ENCODE assay signal across 8 cellular contexts in the genomic region with DNA sequence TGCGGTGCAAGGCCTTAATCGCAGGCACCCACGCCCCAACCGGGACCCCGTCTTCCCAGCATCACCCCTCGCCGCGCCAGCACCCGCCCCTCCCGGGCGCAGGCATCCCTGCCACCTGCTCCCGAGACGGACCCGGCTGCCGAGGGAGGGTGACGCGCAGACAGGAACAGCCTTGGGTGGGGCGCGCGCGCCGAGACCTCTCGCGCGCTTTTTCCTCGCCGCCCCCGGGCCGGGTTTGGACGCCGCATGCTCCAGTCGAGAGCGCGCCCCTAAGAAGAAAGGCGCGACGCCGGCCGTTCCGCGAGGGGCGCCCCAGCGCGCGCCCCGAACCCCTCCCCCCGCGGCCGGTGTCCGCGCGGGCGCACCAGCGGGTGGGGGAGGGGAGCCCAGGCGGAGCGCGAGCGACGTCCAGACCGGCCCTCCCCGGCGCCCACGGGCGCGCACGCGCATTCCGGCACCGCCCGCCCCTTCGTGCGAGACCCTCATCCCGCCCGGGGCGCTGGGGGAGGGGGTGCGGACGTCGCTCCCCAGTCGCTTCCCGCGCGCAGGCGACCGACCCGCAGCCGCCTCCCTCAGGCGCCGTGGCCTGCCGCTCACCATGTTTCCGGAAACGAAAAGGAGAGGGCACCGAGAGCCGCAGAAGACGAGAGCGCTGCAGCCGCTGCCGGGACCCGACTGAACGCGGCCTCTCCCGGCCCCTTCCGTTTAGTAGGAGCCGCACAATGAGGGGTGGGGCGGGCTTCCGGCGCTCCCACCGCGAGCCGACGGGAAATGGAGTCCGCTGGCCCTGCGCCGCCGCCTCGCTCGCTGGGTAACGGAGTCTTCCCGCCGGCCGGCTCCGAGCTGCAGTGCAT. TPM values are rescaled to one million over a fixed set of nuclear protein-coding genes. Genes with fewer than 3 reads are reported as not detected.
DNase-seq lines count a peak whose midpoint lies in the region; ATAC-seq and TF ChIP-seq lines count a peak whose summit lies in the region.

A gene (minus strand): TSS at position 681 of the 854 bp plus-strand sequence. CDS start 81 bp downstream, at position 600.

- H3K27me3 ChIP-seq in Karpas-422 (ENCODE audit: low read length) (no peaks in the 10 kb centered on the region), RWPE2 (ENCODE audit: insufficient read depth, poor library complexity, severe bottlenecking) (no peaks in the 10 kb centered on the region), fibroblast of lung (ENCODE audit: control insufficient read depth, insufficient read depth, low read length) (no peaks in the 10 kb centered on the region)

- peaks cover 38% of the 10 kb centered on the region for H4K20me1 ChIP-seq in Karpas-422 (ENCODE audit: insufficient read depth, low read depth, low read length)
- peaks cover 8% of the 10 kb centered on the region for H4K20me1 ChIP-seq in fibroblast of lung (ENCODE audit: control insufficient read depth, extremely low read depth, insufficient read depth, low read length)

- intact Hi-C loops in natural killer cell (cut with micrococcal nuclease): loop anchor here (1.0 to 5.0 kb wide), 3 partner anchors 15 to 242 kb away; a partner anchor contains a TSS

- no peaks in the 10 kb centered on the region for H3K9me3 Mint-ChIP-seq in activated T-helper 17 cell treated with anti-CD3 and anti-CD28 coated beads, Interleukin-2, amount 50 U/mL, for 72 hours
- no peaks in the 10 kb centered on the region for H3K9me3 Mint-ChIP-seq in natural killer cell

- peak within 1 kb of the TSS; percentile 92 for H3K27ac ChIP-seq in Karpas-422 (ENCODE audit: low read length)
- H3K27ac ChIP-seq in RWPE2 (ENCODE audit: poor library complexity, severe bottlenecking): peak within 1 kb of the TSS; percentile 91
- H3K27ac ChIP-seq in fibroblast of lung (ENCODE audit: insufficient read depth, low read length): peak within 1 kb of the TSS; percentile 98

- H3K9me3 ChIP-seq in Karpas-422 (ENCODE audit: low read length): no peaks in the 10 kb centered on the region
- H3K9me3 ChIP-seq in RWPE2 (ENCODE audit: severe bottlenecking): no peaks in the 10 kb centered on the region
- no peaks in the 10 kb centered on the region for H3K9me3 ChIP-seq in fibroblast of lung (ENCODE audit: control insufficient read depth, insufficient read depth, low read depth, low read length)

- H3K79me2 ChIP-seq in Karpas-422 (ENCODE audit: low read length): peaks cover 40% of the 10 kb centered on the region
- H3K79me2 ChIP-seq in fibroblast of lung (ENCODE audit: control insufficient read depth, insufficient read depth, low read length): peaks cover 70% of the 10 kb centered on the region

- H2AFZ ChIP-seq in Karpas-422 (ENCODE audit: low read length): no peak within 1 kb of the TSS
- no peak within 1 kb of the TSS for H2AFZ ChIP-seq in fibroblast of lung (ENCODE audit: low read length)

- peaks cover 77% of the 10 kb centered on the region for H3K36me3 Mint-ChIP-seq in activated T-helper 17 cell treated with anti-CD3 and anti-CD28 coated beads, Interleukin-2, amount 50 U/mL, for 72 hours (ENCODE audit: low read depth)
- H3K36me3 Mint-ChIP-seq in natural killer cell: peaks cover 7% of the 10 kb centered on the region

- H3K9ac ChIP-seq in Karpas-422 (ENCODE audit: low read length) (peak within 1 kb of the TSS; percentile 99), fibroblast of lung (ENCODE audit: insufficient read depth, low read length) (peak within 1 kb of the TSS; percentile 92)

- H3K4me3 ChIP-seq in Karpas-422 (ENCODE audit: low read length) (peak within 1 kb of the TSS; percentile 95), RWPE2 (ENCODE audit: severe bottlenecking) (peak within 1 kb of the TSS; percentile 97), fibroblast of lung (replicated peaks in 1 of 4; ENCODE audit: control extremely low read depth in 1 of 4, insufficient read depth in 1 of 4, low read depth in 3 of 4, low read length in 4 of 4) (peak within 1 kb of the TSS; percentile 95 to 99 (median 97))

- peak within 1 kb of the TSS; percentile 89 for H3K4me3 Mint-ChIP-seq in activated T-helper 17 cell treated with anti-CD3 and anti-CD28 coated beads, Interleukin-2, amount 50 U/mL, for 72 hours
- peak within 1 kb of the TSS; percentile 98 for H3K4me3 Mint-ChIP-seq in natural killer cell

- peak; percentile 89 for DNase-seq in DMS79 (lab: John Stamatoyannopoulos, UW)
- peak; percentile 99 for DNase-seq in Karpas-422
- peak; percentile 99 for DNase-seq in RWPE2 (ENCODE audit: low spot score)
- peak; percentile 97 for DNase-seq in fibroblast of lung (ENCODE audit: low read depth in 2 of 2)
- peak; percentile 91 for DNase-seq in natural killer cell
- peak; percentile 92 to 97 (median 96) for DNase-seq in stimulated activated naive CD4-positive, alpha-beta T cell (lab: John Stamatoyannopoulos, UW)

- peak within 1 kb of the TSS; percentile 91 for H3K4me2 ChIP-seq in Karpas-422 (ENCODE audit: low read depth, low read length, poor library complexity, severe bottlenecking)
- H3K4me2 ChIP-seq in fibroblast of lung (ENCODE audit: extremely low read depth, insufficient read depth, low read length): peak within 1 kb of the TSS; percentile 98

- peaks cover 54% of the 10 kb centered on the region for H3K36me3 ChIP-seq in Karpas-422 (ENCODE audit: insufficient read depth, low read length)
- H3K36me3 ChIP-seq in RWPE2 (ENCODE audit: low read depth): peaks cover 58% of the 10 kb centered on the region
- H3K36me3 ChIP-seq in fibroblast of lung (ENCODE audit: control insufficient read depth, insufficient read depth, low read length): peaks cover 46% of the 10 kb centered on the region

- H3K4me1 ChIP-seq in Karpas-422 (ENCODE audit: low read length): peaks cover 34% of the 10 kb centered on the region
- H3K4me1 ChIP-seq in RWPE2 (ENCODE audit: insufficient read depth, poor library complexity, severe bottlenecking): no peaks in the 10 kb centered on the region
- peaks cover 32% of the 10 kb centered on the region for H3K4me1 ChIP-seq in fibroblast of lung (ENCODE audit: control insufficient read depth, extremely low read depth, insufficient read depth, low read length)

- no peaks in the 10 kb centered on the region for H3K9me2 ChIP-seq in Karpas-422 (replicated peaks; ENCODE audit: insufficient read depth, low read length)

- no peaks in the 10 kb centered on the region for H3K27me3 Mint-ChIP-seq in activated T-helper 17 cell treated with anti-CD3 and anti-CD28 coated beads, Interleukin-2, amount 50 U/mL, for 72 hours
- no peaks in the 10 kb centered on the region for H3K27me3 Mint-ChIP-seq in natural killer cell (ENCODE audit: low read depth in 2 of 2)

- peaks cover 22% of the 10 kb centered on the region for H3K4me1 Mint-ChIP-seq in activated T-helper 17 cell treated with anti-CD3 and anti-CD28 coated beads, Interleukin-2, amount 50 U/mL, for 72 hours
- H3K4me1 Mint-ChIP-seq in natural killer cell: peaks cover 60 to 68% of the 10 kb centered on the region in 2 donors

- peak within 1 kb of the TSS; percentile 97 for H3K27ac Mint-ChIP-seq in activated T-helper 17 cell treated with anti-CD3 and anti-CD28 coated beads, Interleukin-2, amount 50 U/mL, for 72 hours
- H3K27ac Mint-ChIP-seq in natural killer cell: peak within 1 kb of the TSS; percentile 97 to 98

- TF ChIP-seq CTCF in RWPE2 (IDR thresholded peaks at IDR 0.05; ENCODE audit: poor library complexity, severe bottlenecking) (no peak), fibroblast of lung (conservative IDR thresholded peaks at IDR 0.05 in 1 of 2, IDR thresholded peaks at IDR 0.05 in 1 of 2; ENCODE audit: low read depth in 1 of 2, low read length in 2 of 2) (no peak), natural killer cell (IDR thresholded peaks at IDR 0.05) (no peak)

- ATAC-seq in GM21786 (IDR thresholded peaks at IDR 0.05; ENCODE audit: unreplicated experiment) (peak; percentile 34), RWPE2 (ENCODE audit: low read depth) (no peak; the same call in 2 of the 3 replicates), natural killer cell (peak; percentile 60 to 80 (median 69))
- peak; percentile 72 for ATAC-seq in activated T-helper 17 cell treated with anti-CD3 and anti-CD28 coated beads, Interleukin-2, amount 50 U/mL, for 72 hours (replicated peaks)

RNA-seq across cellular contexts. Expression of the gene that starts here (rescaled TPM):
- 514 and 827 TPM in 2 replicates for total RNA-seq in Karpas-422 (2014; rRNA removed; shearing (Covaris generic); ENCODE audit: low replicate concordance)
- 1,000 to 10,000 TPM in 1 of 2 donors, 100 to 1,000 TPM in 1; 682 to 1,566 TPM for total RNA-seq in activated T-helper 17 cell treated with anti-CD3 and anti-CD28 coated beads, Interleukin-2, amount 50 U/mL, for 72 hours
- total RNA-seq in fibroblast of lung (486 and 680 TPM in 2 replicates), natural killer cell (1,000 to 10,000 TPM; 1,035 to 1,220 (median 1,095) TPM)
- 1,603 and 2,451 TPM in 2 replicates for polyA plus RNA-seq in fibroblast of lung
- 1,587 and 2,309 TPM in 2 replicates for polyA plus RNA-seq in fibroblast of lung (2012)
- polyA minus RNA-seq in fibroblast of lung (ENCODE audit: low replicate concordance): 2,086 and 2,396 TPM in 2 replicates
